Comparison of ENCODE assay signal across 14 cellular contexts in the genomic region with DNA sequence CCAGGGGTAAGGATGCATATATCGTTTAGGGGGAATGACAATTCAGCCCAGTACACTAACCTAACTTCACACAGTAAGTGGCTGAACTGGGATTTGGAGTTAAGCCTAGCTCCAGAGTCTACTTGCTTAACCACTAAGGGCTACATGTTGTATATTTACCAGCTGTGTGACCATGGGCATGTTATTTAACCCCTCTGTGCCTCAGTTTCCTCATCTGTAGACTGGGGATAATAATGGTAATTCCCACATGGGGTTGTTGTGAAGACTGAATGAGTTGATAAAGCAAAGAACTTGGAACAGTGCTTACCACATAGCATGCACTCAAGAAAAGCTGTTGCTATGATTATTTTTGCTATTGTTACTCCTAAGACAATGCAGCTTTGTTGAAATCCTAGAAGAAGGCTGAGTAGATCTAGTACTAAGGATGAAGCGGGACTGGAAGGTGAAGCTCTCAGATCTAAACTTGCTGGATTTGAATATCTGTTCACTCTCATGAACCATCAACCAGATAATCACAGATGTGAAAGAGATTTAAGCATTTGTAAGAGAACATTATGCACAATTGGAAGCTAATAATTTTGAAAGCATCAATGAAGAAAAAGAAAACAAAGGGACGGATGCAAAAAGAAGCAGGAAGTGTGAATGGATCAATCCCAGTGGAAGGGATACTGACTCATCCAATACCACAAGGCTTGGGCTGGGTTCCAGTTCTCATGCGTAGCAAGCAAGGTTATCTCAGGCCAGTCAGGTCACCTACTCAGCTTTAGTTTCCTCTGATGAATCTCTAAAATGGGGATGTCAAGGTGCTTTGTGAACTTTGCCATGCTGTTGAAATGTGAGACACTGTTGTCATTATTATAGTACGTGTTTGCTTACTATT.
DNase-seq lines count a peak whose midpoint lies in the region; ATAC-seq and TF ChIP-seq lines count a peak whose summit lies in the region.
"Had no signal": no experiment of that assay in that cellular context is flagged by ENCODE, and none has a peak within 500 bp of the region (broad histone marks: within the 10 kb centered on the region; RNA-seq: fewer than 3 reads in every experiment).

No MANE protein-coding gene starts in this region.

- H3K4me3 ChIP-seq in fibroblast of the aortic adventitia (ENCODE audit: low read depth, low read length) (no peak overlapping the region), psoas muscle (no peak overlapping the region)
- H3K4me3 ChIP-seq: gastrocnemius medialis, left ventricle myocardium inferior, stomach had no signal

- WGBS in psoas muscle, 3 donors, result 63 to 70% (median 65%) methylated on average over 5 of the region's 5 CpGs

- TF ChIP-seq CTCF in fibroblast of the aortic adventitia (IDR thresholded peaks at IDR 0.05; ENCODE audit: insufficient read depth, low read length) (no peak), psoas muscle (IDR thresholded peaks at IDR 0.05) (no peak)

- intact Hi-C loops in psoas muscle (cut with DNase I), result no loop called here

- H3K4me1 ChIP-seq in psoas muscle, result no peaks in the 10 kb centered on the region
- H3K4me1 ChIP-seq: gastrocnemius medialis, left ventricle myocardium inferior, stomach had no signal

- CTCF ChIA-PET in activated CD8-positive, alpha-beta memory T cell treated with anti-CD3 and anti-CD28 coated beads, Interleukin-2, amount 10 ng/mL, durations not matched to agents 7 days and 5 days (lab: Charles Lee), result interaction anchor here (0.6 to 1.4 kb wide), 4 partner anchors 17 to 460 kb away, joined by 3 to 5 read pairs (median 4); no protein-coding TSS in a partner anchor

- no peak overlapping the region for H3K27ac ChIP-seq in psoas muscle
- H3K27ac ChIP-seq: gastrocnemius medialis, left ventricle myocardium inferior, stomach had no signal

- no peaks in the 10 kb centered on the region for H3K9me3 ChIP-seq in psoas muscle
- H3K9me3 ChIP-seq: gastrocnemius medialis had no signal

- no peaks in the 10 kb centered on the region for H3K36me3 Mint-ChIP-seq in activated CD8-positive, alpha-beta memory T cell treated with anti-CD3 and anti-CD28 coated beads, Interleukin-2, amount 10 ng/mL, durations not matched to agents 7 days and 5 days

- H3K4me3 Mint-ChIP-seq in activated CD8-positive, alpha-beta memory T cell treated with anti-CD3 and anti-CD28 coated beads, Interleukin-2, amount 10 ng/mL, durations not matched to agents 7 days and 5 days, result no peak overlapping the region
- H3K4me3 Mint-ChIP-seq: activated T-cell treated with anti-CD3 and anti-CD28 coated beads, Interleukin-2, amount 50 U/mL, for 72 hours had no signal

- no peak for ATAC-seq in activated CD8-positive, alpha-beta memory T cell treated with anti-CD3 and anti-CD28 coated beads, Interleukin-2, amount 10 ng/mL, durations not matched to agents 7 days and 5 days
- ATAC-seq in stimulated activated naive CD8-positive, alpha-beta T cell treated with anti-CD3 and anti-CD28 coated beads, Interleukin-15, Interleukin-2, amounts not matched to agents 100 U/mL and 50 U/mL, for 24 hours, result no peak
- ATAC-seq in psoas muscle, result no peak
- ATAC-seq: activated T-cell treated with anti-CD3 and anti-CD28 coated beads, Interleukin-2, amount 50 U/mL, for 72 hours; gastrocnemius medialis had no signal

- no peaks in the 10 kb centered on the region for H3K9me3 Mint-ChIP-seq in activated CD8-positive, alpha-beta memory T cell treated with anti-CD3 and anti-CD28 coated beads, Interleukin-2, amount 10 ng/mL, durations not matched to agents 7 days and 5 days (ENCODE audit: low read depth)
- H3K9me3 Mint-ChIP-seq: activated T-cell treated with anti-CD3 and anti-CD28 coated beads, Interleukin-2, amount 50 U/mL, for 72 hours had no signal

- peaks cover 0 to 3% (median 0%) of the 10 kb centered on the region in 3 donors for H3K27me3 ChIP-seq in psoas muscle (ENCODE audit: insufficient read depth in 3 of 3, low read length in 2 of 3)

- peak; percentile 25 for DNase-seq in activated CD8-positive, alpha-beta memory T cell treated with anti-CD3 and anti-CD28 coated beads, Interleukin-2, amount 10 ng/mL, durations not matched to agents 7 days and 5 days
- DNase-seq in activated CD8-positive, alpha-beta memory T cell treated with anti-CD3 and anti-CD28 coated beads for 24 hours, result no peak
- peak; percentile 67 to 92 for DNase-seq in SW 1271 (lab: John Stamatoyannopoulos, UW)
- peak; percentile 82 for DNase-seq in fibroblast of the aortic adventitia (ENCODE audit: low read depth)
- DNase-seq in stimulated activated naive CD8-positive, alpha-beta T cell treated with anti-CD3 and anti-CD28 coated beads, Interleukin-15, Interleukin-2, amounts not matched to agents 100 U/mL and 50 U/mL, for 24 hours, result no peak
- DNase-seq in cerebellar cortex (ENCODE audit: low spot score), result no peak
- no peak for DNase-seq in psoas muscle
- no peak for DNase-seq in RPMI8226
- DNase-seq: 8988T; activated T-cell treated with anti-CD3 and anti-CD28 coated beads, Interleukin-2, amount 50 U/mL, for 72 hours; gastrocnemius medialis; KG1; left ventricle myocardium inferior; stomach had no signal

- H3K36me3 ChIP-seq in psoas muscle (ENCODE audit: insufficient read depth in 1 of 2, low read depth in 1 of 2), result no peaks in the 10 kb centered on the region
- H3K36me3 ChIP-seq: gastrocnemius medialis, left ventricle myocardium inferior, stomach had no signal

- no peak overlapping the region for H3K27ac Mint-ChIP-seq in activated CD8-positive, alpha-beta memory T cell treated with anti-CD3 and anti-CD28 coated beads, Interleukin-2, amount 10 ng/mL, durations not matched to agents 7 days and 5 days
- H3K27ac Mint-ChIP-seq: activated T-cell treated with anti-CD3 and anti-CD28 coated beads, Interleukin-2, amount 50 U/mL, for 72 hours had no signal

- peaks cover 36% of the 10 kb centered on the region for H3K27me3 Mint-ChIP-seq in activated CD8-positive, alpha-beta memory T cell treated with anti-CD3 and anti-CD28 coated beads, Interleukin-2, amount 10 ng/mL, durations not matched to agents 7 days and 5 days

- no peaks in the 10 kb centered on the region for H3K4me1 Mint-ChIP-seq in activated CD8-positive, alpha-beta memory T cell treated with anti-CD3 and anti-CD28 coated beads, Interleukin-2, amount 10 ng/mL, durations not matched to agents 7 days and 5 days

Comparison
In these comparisons a context has a peak if more than half of its experiments do, and no peak if none do; other contexts are left out.
1. DNase-seq: peak in activated CD8-positive, alpha-beta memory T cell treated with anti-CD3 and anti-CD28 coated beads, Interleukin-2, amount 10 ng/mL, durations not matched to agents 7 days and 5 days (single experiment), SW 1271 (2 of 2) and fibroblast of the aortic adventitia (single experiment); none in activated CD8-positive, alpha-beta memory T cell treated with anti-CD3 and anti-CD28 coated beads for 24 hours (single experiment), stimulated activated naive CD8-positive, alpha-beta T cell treated with anti-CD3 and anti-CD28 coated beads, Interleukin-15, Interleukin-2, amounts not matched to agents 100 U/mL and 50 U/mL, for 24 hours (single experiment), cerebellar cortex (single experiment), psoas muscle (0 of 2) and RPMI8226 (single experiment).